In the genomic region with DNA sequence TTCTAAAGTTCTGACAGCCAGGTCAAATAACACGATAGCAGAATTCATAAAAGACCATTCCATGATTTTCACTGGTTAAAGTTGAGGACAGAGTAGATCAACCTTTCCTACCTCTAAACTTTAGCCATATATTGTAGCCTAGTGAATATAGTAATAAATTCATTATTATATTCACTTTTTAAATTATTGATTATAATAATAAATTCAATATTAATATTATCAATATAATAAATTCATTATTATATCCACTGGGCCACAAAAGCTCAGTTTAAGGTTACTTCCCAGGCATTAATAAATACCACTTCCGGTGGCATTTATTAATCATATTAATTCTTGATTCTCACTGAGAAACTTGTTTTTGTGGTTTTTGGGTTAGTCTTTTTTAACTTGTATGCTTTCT, we compare ENCODE assay signal across 33 cellular contexts.
"Had no signal": no experiment of that assay in that cellular context is flagged by ENCODE, and none has a peak within 500 bp of the region (broad histone marks: within the 10 kb centered on the region; RNA-seq: fewer than 3 reads in every experiment).

No MANE protein-coding gene starts in this region.

- DNase-seq: Karpas-422, Kasumi-1, KG1, MG63, MM.1S, MV-4-11, NCI-H1048, NCI-H1092, NCI-H1092 treated with DMSO at 0.1 percent for 48 hours, NCI-H1105, NCI-H1105 treated with DMSO at 0.1 percent for 48 hours, NCI-H1417, NCI-H1417 treated with DMSO at 0.1 percent for 48 hours, NCI-H1436, NCI-H1436 treated with DMSO at 0.1 percent for 48 hours, NCI-H146, NCI-H1694, NCI-H1694 treated with DMSO at 0.1 percent for 48 hours, NCI-H187, NCI-H187 treated with DMSO at 0.1 percent for 48 hours, NCI-H1930, NCI-H2029, NCI-H2029 treated with DMSO at 0.1 percent for 48 hours, NCI-H2081, NCI-H2081 treated with DMSO at 0.1 percent for 48 hours, NCI-H2107, NCI-H2171, NCI-H2171 treated with DMSO at 0.1 percent for 48 hours, NCI-H2227 treated with DMSO at 0.1 percent for 48 hours, NCI-H226, NCI-H345, NCI-H446, NCI-H446 treated with DMSO at 0.1 percent for 48 hours had no signal
